In genomic region chr2:71021394-71021793, GRCh38 we compare ENCODE assay signal across 1 cellular context. TPM values are rescaled to one million over a fixed set of nuclear protein-coding genes. Genes with fewer than 3 reads are reported as not detected.
"Had no signal": no experiment of that assay in that cellular context is flagged by ENCODE, and none has a peak within 500 bp of the region (broad histone marks: within the 10 kb centered on the region; RNA-seq: fewer than 3 reads in every experiment).

No MANE protein-coding gene starts in this region.

RNA-seq across cellular contexts. Expression of gene ANKRD53, which starts 43.0 kb away (rescaled TPM):
- total RNA-seq: GM12878 had no signal
